In genomic region chr7:78090616-78091015, GRCh38 we compare ENCODE assay signal across 17 cellular contexts.
DNase-seq lines count a peak whose midpoint lies in the region; ATAC-seq and TF ChIP-seq lines count a peak whose summit lies in the region.
"Had no signal": no experiment of that assay in that cellular context is flagged by ENCODE, and none has a peak within 500 bp of the region (broad histone marks: within the 10 kb centered on the region; RNA-seq: fewer than 3 reads in every experiment).

No MANE protein-coding gene starts in this region.

- no peaks in the 10 kb centered on the region for H3K27me3 Mint-ChIP-seq in chondrocyte (ENCODE audit: low read depth)

- H3K4me3 Mint-ChIP-seq in chondrocyte (ENCODE audit: unreplicated experiment) = no peak overlapping the region
- H3K4me3 Mint-ChIP-seq: activated naive CD4-positive, alpha-beta T cell treated with anti-CD3 and anti-CD28 coated beads for 36 hours had no signal

- H3K9me3 Mint-ChIP-seq in chondrocyte (ENCODE audit: low read depth) = peaks cover 7% of the 10 kb centered on the region
- H3K9me3 Mint-ChIP-seq: activated naive CD4-positive, alpha-beta T cell treated with anti-CD3 and anti-CD28 coated beads for 36 hours had no signal

- H3K27ac Mint-ChIP-seq in chondrocyte (ENCODE audit: unreplicated experiment) = no peak overlapping the region
- H3K27ac Mint-ChIP-seq: activated naive CD4-positive, alpha-beta T cell treated with anti-CD3 and anti-CD28 coated beads for 36 hours had no signal

- DNase-seq in DMS 273 (lab: John Stamatoyannopoulos, UW; ENCODE audit: unreplicated experiment) (peak; percentile 58), DMS 273 treated with DMSO at 0.1 percent for 48 hours (lab: John Stamatoyannopoulos, UW) (no peak), NCI-H2227 treated with DMSO at 0.1 percent for 48 hours (lab: John Stamatoyannopoulos, UW) (peak; percentile 53), chondrocyte (ENCODE audit: low spot score) (no peak), pons (ENCODE audit: low spot score) (peak; percentile 79), SHP77 treated with DMSO at 0.1 percent for 48 hours (lab: John Stamatoyannopoulos, UW) (no peak)
- no peak for DNase-seq in stimulated activated naive CD4-positive, alpha-beta T cell treated with Interleukin-2 at 50 U/mL for 16 hours (lab: John Stamatoyannopoulos, UW)
- DNase-seq: 8988T; activated naive CD4-positive, alpha-beta T cell treated with anti-CD3 and anti-CD28 coated beads for 36 hours; DND-41; mesenchymal stem cell; MM.1S; NCI-H510A treated with DMSO at 0.1 percent for 48 hours; stimulated activated CD4-positive, alpha-beta T cell treated with anti-CD3 and anti-CD28 coated beads, Interleukin-12 subunit alpha, Interleukin-12 subunit beta, amount 100 ng/mL, for 4 hours; thyroid gland had no signal

- no peak for ATAC-seq in GM21723 (IDR thresholded peaks at IDR 0.05; ENCODE audit: unreplicated experiment)
- ATAC-seq: Right ventricle myocardium inferior had no signal

- peak; percentile 55 for TF ChIP-seq CTCF in chondrocyte (IDR thresholded peaks at IDR 0.05)

- no peaks in the 10 kb centered on the region for H3K36me3 Mint-ChIP-seq in chondrocyte (ENCODE audit: low read depth)

- peaks cover 4% of the 10 kb centered on the region for H3K4me1 Mint-ChIP-seq in chondrocyte (ENCODE audit: low read depth)

Comparison
In these comparisons a context has a peak if more than half of its experiments do, and no peak if none do; other contexts are left out.
1. DNase-seq: peak in DMS 273 (single experiment), NCI-H2227 treated with DMSO at 0.1 percent for 48 hours (single experiment) and pons (single experiment); none in DMS 273 treated with DMSO at 0.1 percent for 48 hours (single experiment), chondrocyte (single experiment), stimulated activated naive CD4-positive, alpha-beta T cell treated with Interleukin-2 at 50 U/mL for 16 hours (single experiment) and SHP77 treated with DMSO at 0.1 percent for 48 hours (single experiment).